Comparison of ENCODE assay signal across 33 cellular contexts in genomic region chr11:93067881-93068390, GRCh38.
A peak's percentile ranks its signal among the peaks of the same experiment; 100 is the strongest.
DNase-seq lines count a peak whose midpoint lies in the region; ATAC-seq, FAIRE-seq and TF ChIP-seq lines count a peak whose summit lies in the region.
"Had no signal": no experiment of that assay in that cellular context is flagged by ENCODE, and none has a peak within 500 bp of the region (broad histone marks: within the 10 kb centered on the region; RNA-seq: fewer than 3 reads in every experiment).

No MANE protein-coding gene starts in this region.

- ATAC-seq in HG02571 (IDR thresholded peaks at IDR 0.05; ENCODE audit: unreplicated experiment) (no peak), GM23338 (no peak)
- ATAC-seq: A549; CD8-positive, alpha-beta T cell had no signal

- H3K4me1 Mint-ChIP-seq in astrocyte (ENCODE audit: low read depth, unreplicated experiment) (peaks cover 2% of the 10 kb centered on the region), GM23338 (peaks cover 35% of the 10 kb centered on the region)
- H3K4me1 Mint-ChIP-seq: B cell; CD14-positive monocyte; CD4-positive, alpha-beta memory T cell; CD4-positive, CD25-positive, alpha-beta regulatory T cell; CD8-positive, alpha-beta memory T cell had no signal

- H3K9me3 Mint-ChIP-seq in astrocyte (ENCODE audit: unreplicated experiment), result peaks cover 2% of the 10 kb centered on the region
- peaks cover 6% of the 10 kb centered on the region; the same call in 2 of the 3 replicates for H3K9me3 Mint-ChIP-seq in GM23338
- H3K9me3 Mint-ChIP-seq: CD4-positive, alpha-beta T cell; CD8-positive, alpha-beta T cell had no signal

- H3K4me1 ChIP-seq in astrocyte (ENCODE audit: insufficient read depth, low read length) (no peaks in the 10 kb centered on the region), GM23338 (ENCODE audit: insufficient read depth) (peaks cover 30% of the 10 kb centered on the region)
- H3K4me1 ChIP-seq: BE2C; BLaER1; BLaER1 treated with 17β-estradiol and CSF1 and Interleukin-3, amounts not matched to agents 10 nM and 100 nM; Caco-2 had no signal

- no peak overlapping the region for H3K9ac ChIP-seq in astrocyte (ENCODE audit: low read length)
- H3K9ac ChIP-seq: BLaER1; BLaER1 treated with 17β-estradiol and CSF1 and Interleukin-3, amounts not matched to agents 10 nM and 100 nM had no signal

- H2AFZ ChIP-seq in astrocyte (ENCODE audit: low read depth, low read length) (no peak overlapping the region), GM23338 (no peak overlapping the region)

- H3K27me3 ChIP-seq in astrocyte (ENCODE audit: insufficient read depth, low read length), result no peaks in the 10 kb centered on the region
- no peaks in the 10 kb centered on the region for H3K27me3 ChIP-seq in GM23338 (ENCODE audit: insufficient read depth)
- H3K27me3 ChIP-seq: BE2C; BLaER1; BLaER1 treated with 17β-estradiol and CSF1 and Interleukin-3, amounts not matched to agents 10 nM and 100 nM had no signal

- FAIRE-seq in astrocyte (lab: Jason Lieb, UNC), result peak; percentile 43
- FAIRE-seq: A204.1, A549, D721Med had no signal

- peaks cover 5% of the 10 kb centered on the region; the same call in 1 of the 2 replicates for H3F3A ChIP-seq in GM23338 (replicated peaks; ENCODE audit: low read depth)

- no peaks in the 10 kb centered on the region for H3K27me3 Mint-ChIP-seq in astrocyte (ENCODE audit: low read depth, unreplicated experiment)
- no peaks in the 10 kb centered on the region for H3K27me3 Mint-ChIP-seq in GM23338 (ENCODE audit: insufficient read depth, low read depth, poor library complexity)
- H3K27me3 Mint-ChIP-seq: B cell had no signal

- no peak overlapping the region for H3K4me3 ChIP-seq in astrocyte (ENCODE audit: insufficient read depth, low read depth, low read length)
- H3K4me3 ChIP-seq in GM23338, result no peak overlapping the region
- H3K4me3 ChIP-seq: A549; BLaER1; BLaER1 treated with 17β-estradiol and CSF1 and Interleukin-3, amounts not matched to agents 10 nM and 100 nM had no signal

- H3K36me3 ChIP-seq in astrocyte (ENCODE audit: insufficient read depth, low read length), result no peaks in the 10 kb centered on the region
- no peaks in the 10 kb centered on the region for H3K36me3 ChIP-seq in GM23338 (ENCODE audit: insufficient read depth)
- H3K36me3 ChIP-seq: BE2C; BLaER1; BLaER1 treated with 17β-estradiol and CSF1 and Interleukin-3, amounts not matched to agents 10 nM and 100 nM had no signal

- H3K27ac ChIP-seq in astrocyte (ENCODE audit: low read depth, low read length) (no peak overlapping the region), GM23338 (ENCODE audit: low read depth) (no peak overlapping the region)
- H3K27ac ChIP-seq: 22Rv1; A549; BLaER1; BLaER1 treated with 17β-estradiol and CSF1 and Interleukin-3, amounts not matched to agents 10 nM and 100 nM; C4-2B had no signal

- H3K27ac Mint-ChIP-seq in astrocyte (ENCODE audit: unreplicated experiment), result no peak overlapping the region
- no peak overlapping the region for H3K27ac Mint-ChIP-seq in GM23338
- H3K27ac Mint-ChIP-seq: B cell; CD14-positive monocyte; CD4-positive, alpha-beta memory T cell; CD4-positive, alpha-beta T cell; CD4-positive, CD25-positive, alpha-beta regulatory T cell; CD8-positive, alpha-beta memory T cell; CD8-positive, alpha-beta T cell had no signal

- peaks cover 3% of the 10 kb centered on the region; the same call in 1 of the 2 replicates for H3K9me2 ChIP-seq in GM23338 (ENCODE audit: insufficient read depth)

- peak; percentile 95 for DNase-seq in SK-N-DZ (ENCODE audit: low spot score)
- DNase-seq in astrocyte (ENCODE audit: low read depth), result no peak
- DNase-seq in GM23338 (ENCODE audit: low spot score), result no peak
- DNase-seq: 8988T; ACHN; AML-193; BE2C; C1 segment of cervical spinal cord; Caco-2; Calu3; CD4-positive, alpha-beta memory T cell; CD4-positive, alpha-beta T cell; CD4-positive, CD25-positive, alpha-beta regulatory T cell; CD8-positive, alpha-beta memory T cell; CD8-positive, alpha-beta T cell; COR-L47; DMS 273 treated with DMSO at 0.1 percent for 48 hours; DMS153; DMS53; DMS79; DMS79 treated with DMSO at 0.1 percent for 48 hours; DND-41; EL had no signal

- H3K4me3 Mint-ChIP-seq in astrocyte (ENCODE audit: unreplicated experiment) (no peak overlapping the region), GM23338 (no peak overlapping the region)
- H3K4me3 Mint-ChIP-seq: B cell; CD14-positive monocyte; CD4-positive, alpha-beta memory T cell; CD4-positive, alpha-beta T cell; CD4-positive, CD25-positive, alpha-beta regulatory T cell; CD8-positive, alpha-beta memory T cell; CD8-positive, alpha-beta T cell had no signal

- H3K4me2 ChIP-seq in astrocyte (ENCODE audit: low read length) (no peak overlapping the region), GM23338 (no peak overlapping the region)
- H3K4me2 ChIP-seq: A549; BLaER1; BLaER1 treated with 17β-estradiol and CSF1 and Interleukin-3, amounts not matched to agents 10 nM and 100 nM had no signal

- H3K36me3 Mint-ChIP-seq in astrocyte (ENCODE audit: low read depth, unreplicated experiment) (peaks cover 2% of the 10 kb centered on the region), GM23338 (ENCODE audit: low read depth) (peaks cover 14% of the 10 kb centered on the region)
- H3K36me3 Mint-ChIP-seq: CD14-positive monocyte; CD4-positive, alpha-beta memory T cell; CD4-positive, CD25-positive, alpha-beta regulatory T cell; CD8-positive, alpha-beta memory T cell; CD8-positive, alpha-beta T cell had no signal

- no peaks in the 10 kb centered on the region for H3K79me2 ChIP-seq in astrocyte (ENCODE audit: insufficient read depth, low read length)
- H3K79me2 ChIP-seq in GM23338 (replicated peaks; ENCODE audit: insufficient read depth), result no peaks in the 10 kb centered on the region

- no peaks in the 10 kb centered on the region for H3K9me3 ChIP-seq in astrocyte (ENCODE audit: insufficient read depth, low read depth, low read length)
- H3K9me3 ChIP-seq: A549, BE2C, BLaER1, Caco-2 had no signal

- no peak for TF ChIP-seq CTCF in astrocyte (IDR thresholded peaks at IDR 0.05; ENCODE audit: insufficient read depth, low read depth, low read length)
- TF ChIP-seq CTCF in GM23338 (conservative IDR thresholded peaks at IDR 0.05; ENCODE audit: low read depth in 2 of 2), result no peak

- H4K20me1 ChIP-seq in astrocyte (ENCODE audit: insufficient read depth, low read length), result no peaks in the 10 kb centered on the region
- no peaks in the 10 kb centered on the region for H4K20me1 ChIP-seq in GM23338 (replicated peaks; ENCODE audit: insufficient read depth)
- H4K20me1 ChIP-seq: BLaER1; BLaER1 treated with 17β-estradiol and CSF1 and Interleukin-3, amounts not matched to agents 10 nM and 100 nM had no signal

TF ChIP-seq in GM23338, 12 proteins besides CTCF, POLR2A, EP300 and RAD21 (continues in another document):
- no peak for TF ChIP-seq POLR2AphosphoS5 (IDR thresholded peaks at IDR 0.05; ENCODE audit: low read depth)
- TF ChIP-seq CREB1 (CRISPR knock-in tag; IDR thresholded peaks at IDR 0.05; ENCODE audit: low read depth), result no peak
- no peak for TF ChIP-seq STAT1 (IDR thresholded peaks at IDR 0.05; ENCODE audit: unreplicated experiment)
- no peak for TF ChIP-seq ZNF114 (CRISPR knock-in tag; IDR thresholded peaks at IDR 0.05)
- no peak for TF ChIP-seq EZH2phosphoT487 (IDR thresholded peaks at IDR 0.05; ENCODE audit: unreplicated experiment)
- TF ChIP-seq ETS1 (IDR thresholded peaks at IDR 0.05), result no peak
- no peak for TF ChIP-seq ZNF331 (CRISPR knock-in tag; IDR thresholded peaks at IDR 0.05; ENCODE audit: low read depth)
